30 cellular contexts compared by ENCODE assay signal in genomic region chr7:26343837-26344236, GRCh38.
"Had no signal": no experiment of that assay in that cellular context is flagged by ENCODE, and none has a peak within 500 bp of the region (broad histone marks: within the 10 kb centered on the region; RNA-seq: fewer than 3 reads in every experiment).

No MANE protein-coding gene starts in this region.

- H3K36me3 ChIP-seq: ascending aorta, breast epithelium, Peyer's patch, SJSA1 had no signal

- H3K9me3 ChIP-seq: ascending aorta, breast epithelium, Peyer's patch, SJSA1, SK-N-SH had no signal

- H3K27ac ChIP-seq: ascending aorta, breast epithelium, Peyer's patch, SJSA1 had no signal

- H3K4me1 ChIP-seq: ascending aorta, breast epithelium, SJSA1 had no signal

- DNase-seq: activated CD4-positive, alpha-beta memory T cell treated with anti-CD3 and anti-CD28 coated beads for 36 hours; activated CD4-positive, alpha-beta T cell treated with anti-CD3 and anti-CD28 coated beads, Interleukin-2, amount 50 U/mL, for 1 hour; activated CD8-positive, alpha-beta memory T cell treated with anti-CD3 and anti-CD28 coated beads, Interleukin-2, amount 50 U/mL, for 4 hours; activated effector memory CD4-positive, alpha-beta T cell treated with Interleukin-2 at 50 U/mL for 16 hours; activated naive CD4-positive, alpha-beta T cell treated with anti-CD3 and anti-CD28 coated beads, Interleukin-2, amount 50 U/mL, for 16 hours; activated naive CD8-positive, alpha-beta T cell treated with anti-CD3 and anti-CD28 coated beads for 36 hours; activated T-cell treated with anti-CD3 and anti-CD28 coated beads for 4 hours; activated T-cell treated with anti-CD3 and anti-CD28 coated beads, Interleukin-2, amount 50 U/mL, for 4 hours; amygdala; NCI-H1092 treated with DMSO at 0.1 percent for 48 hours; NCI-H1417; NCI-H187 treated with DMSO at 0.1 percent for 48 hours; NCI-H2081; NCI-H345; NCI-H524 treated with DMSO at 0.1 percent for 48 hours; NCI-H748 treated with DMSO at 0.1 percent for 48 hours; NK-92 treated with Interleukin-12 subunit alpha and Interleukin-12 subunit beta, amount 100 ng/mL, for 24 hours; PC-3; Peyer's patch; RPMI8226; SHP77 treated with DMSO at 0.1 percent for 48 hours; SK-N-SH had no signal

- H3K27me3 Mint-ChIP-seq: activated CD4-positive, alpha-beta memory T cell treated with anti-CD3 and anti-CD28 coated beads for 36 hours; activated naive CD8-positive, alpha-beta T cell treated with anti-CD3 and anti-CD28 coated beads for 36 hours had no signal

- H3K27me3 ChIP-seq: ascending aorta, breast epithelium, Peyer's patch, SJSA1 had no signal

- H3K27ac Mint-ChIP-seq: activated CD4-positive, alpha-beta memory T cell treated with anti-CD3 and anti-CD28 coated beads for 36 hours; activated naive CD8-positive, alpha-beta T cell treated with anti-CD3 and anti-CD28 coated beads for 36 hours; activated T-helper 1 cell treated with anti-CD3 and anti-CD28 coated beads, Interleukin-12 subunit alpha, Interleukin-12 subunit beta, Interleukin-2, Interleukin-4 antibody, amounts not matched to agents 30 ng/mL and 10 ng/mL and 1 ng/mL, durations not matched to agents 14 hours and 24 hours and 36 hours; T-helper 1 cell treated with Interleukin-12 subunit alpha and Interleukin-12 subunit beta and Interleukin-4 antibody, amounts not matched to agents 30 μg/mL and 1 μg/mL, for 36 hours had no signal

- FAIRE-seq: K562, TTC549 had no signal

- H3K9me3 Mint-ChIP-seq: activated CD4-positive, alpha-beta memory T cell treated with anti-CD3 and anti-CD28 coated beads for 36 hours; activated naive CD8-positive, alpha-beta T cell treated with anti-CD3 and anti-CD28 coated beads for 36 hours; activated T-cell treated with anti-CD3 and anti-CD28 coated beads, Interleukin-2, amount 50 U/mL, for 4 hours; activated T-helper 1 cell treated with anti-CD3 and anti-CD28 coated beads, Interleukin-12 subunit alpha, Interleukin-12 subunit beta, Interleukin-2, Interleukin-4 antibody, amounts not matched to agents 30 ng/mL and 10 ng/mL and 1 ng/mL, durations not matched to agents 14 hours and 24 hours and 36 hours; T-helper 1 cell treated with Interleukin-12 subunit alpha and Interleukin-12 subunit beta and Interleukin-4 antibody, amounts not matched to agents 30 μg/mL and 1 μg/mL, for 36 hours; T-helper 2 cell treated with Interferon-gamma antibody and Interleukin-4, amounts not matched to agents 5 μg/mL and 100 μg/mL, for 36 hours had no signal

- ATAC-seq: activated T-cell treated with anti-CD3 and anti-CD28 coated beads, Interleukin-2, amount 50 U/mL, for 4 hours; K562; PC-3 had no signal

- H3K9ac ChIP-seq: SK-N-SH had no signal

- H3K4me3 ChIP-seq: ascending aorta, breast epithelium, K562, Peyer's patch, SJSA1 had no signal

- H3K4me3 Mint-ChIP-seq: activated CD4-positive, alpha-beta memory T cell treated with anti-CD3 and anti-CD28 coated beads for 36 hours; activated naive CD8-positive, alpha-beta T cell treated with anti-CD3 and anti-CD28 coated beads for 36 hours; activated T-cell treated with anti-CD3 and anti-CD28 coated beads, Interleukin-2, amount 50 U/mL, for 4 hours; activated T-helper 1 cell treated with anti-CD3 and anti-CD28 coated beads, Interleukin-12 subunit alpha, Interleukin-12 subunit beta, Interleukin-2, Interleukin-4 antibody, amounts not matched to agents 30 ng/mL and 10 ng/mL and 1 ng/mL, durations not matched to agents 14 hours and 24 hours and 36 hours; T-helper 1 cell treated with Interleukin-12 subunit alpha and Interleukin-12 subunit beta and Interleukin-4 antibody, amounts not matched to agents 30 μg/mL and 1 μg/mL, for 36 hours; T-helper 2 cell treated with Interferon-gamma antibody and Interleukin-4, amounts not matched to agents 5 μg/mL and 100 μg/mL, for 36 hours had no signal
